In the genomic region with DNA sequence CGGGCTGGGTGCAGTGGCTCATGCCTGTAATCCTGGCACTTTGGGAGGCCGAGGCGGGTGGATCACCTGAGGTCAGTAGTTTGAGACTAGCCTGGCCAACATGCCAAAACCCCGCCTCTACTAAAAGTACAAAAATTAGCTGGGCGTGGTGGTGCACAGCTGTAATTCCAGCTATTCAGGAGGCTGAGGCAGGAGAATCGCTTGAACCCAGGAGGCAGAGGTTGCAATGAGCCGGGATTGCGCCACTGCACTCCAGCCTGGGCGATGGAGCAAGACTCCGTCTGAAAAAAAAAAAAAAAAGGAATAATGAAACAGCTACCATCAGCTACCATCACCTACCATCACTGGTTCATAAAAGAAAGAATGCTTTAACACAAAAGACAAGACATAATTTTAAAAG, we compare ENCODE assay signal across 6 cellular contexts. TPM values are rescaled to one million over a fixed set of nuclear protein-coding genes. Genes with fewer than 3 reads are reported as not detected.
A peak's percentile ranks its signal among the peaks of the same experiment; 100 is the strongest.
DNase-seq lines count a peak whose midpoint lies in the region; TF ChIP-seq lines count a peak whose summit lies in the region.
"Not testable (repeated sequence)": the region's sequence is repeated elsewhere in the genome, so short reads cannot be mapped to it uniquely, and the experiment has no call there.

No MANE protein-coding gene starts in this region.

- H2BK120ac ChIP-seq in trophoblast cell (ENCODE audit: insufficient read depth, low read length, poor library complexity): not testable (repeated sequence)

- not testable (repeated sequence) for DNase-seq in adipocyte (ENCODE audit: low read depth); hepatocyte (ENCODE audit: low spot score); smooth muscle cell (lab: John Stamatoyannopoulos, UW; ENCODE audit: unreplicated experiment)
- peak; percentile 84 to 86 for DNase-seq in trophoblast cell

- not testable (repeated sequence) for H3K36me3 Mint-ChIP-seq in nephron (ENCODE audit: low read depth)

- not testable (repeated sequence) for H4K20me1 ChIP-seq in hepatocyte (ENCODE audit: insufficient read depth, poor library complexity, severe bottlenecking); smooth muscle cell (ENCODE audit: low read depth)

- not testable (repeated sequence) for H3K27me3 ChIP-seq in adipocyte (replicated peaks; ENCODE audit: control insufficient read depth, insufficient read depth, low read length); hepatocyte; trophoblast cell (ENCODE audit: insufficient read depth, low read length); smooth muscle cell (ENCODE audit: low read depth)

- H3K4me1 ChIP-seq in adipocyte (ENCODE audit: control insufficient read depth, insufficient read depth, low read length): peaks cover 38% of the 10 kb centered on the region
- peaks cover 13% of the 10 kb centered on the region for H3K4me1 ChIP-seq in hepatocyte (ENCODE audit: insufficient read depth)
- H3K4me1 ChIP-seq in trophoblast cell (ENCODE audit: control insufficient read depth in 1 of 2, insufficient read depth in 2 of 2, low read length in 2 of 2): not testable (repeated sequence)
- H3K4me1 ChIP-seq in smooth muscle cell (ENCODE audit: low read depth): peaks cover 19% of the 10 kb centered on the region

- H3K9ac ChIP-seq in adipocyte (ENCODE audit: low read length): peak overlapping the region; percentile 35
- not testable (repeated sequence) for H3K9ac ChIP-seq in trophoblast cell (ENCODE audit: low read length); smooth muscle cell (ENCODE audit: low read depth)

- not testable (repeated sequence) for H3K14ac ChIP-seq in trophoblast cell (ENCODE audit: low read length)

- H3K36me3 ChIP-seq in adipocyte (ENCODE audit: control insufficient read depth, insufficient read depth, low read length, severe bottlenecking); hepatocyte (replicated peaks; ENCODE audit: insufficient read depth, low read depth); trophoblast cell (ENCODE audit: control insufficient read depth in 1 of 2, insufficient read depth in 2 of 2, low read length in 2 of 2); smooth muscle cell (ENCODE audit: low read depth): not testable (repeated sequence)

- TF ChIP-seq RAD21 in Ishikawa (IDR thresholded peaks at IDR 0.05; ENCODE audit: low read depth): not testable (repeated sequence)

- H2BK12ac ChIP-seq in trophoblast cell (ENCODE audit: low read length): not testable (repeated sequence)

- peak overlapping the region in 2 of 3 experiments; percentile 78 to 81 for H3K27ac Mint-ChIP-seq in nephron

- H4K91ac ChIP-seq in trophoblast cell (ENCODE audit: low read depth, low read length): not testable (repeated sequence)

- H3K4me3 Mint-ChIP-seq in nephron: not testable (repeated sequence)

- not testable (repeated sequence) for TF ChIP-seq CTCF in hepatocyte (IDR thresholded peaks at IDR 0.05; ENCODE audit: poor library complexity); nephron (IDR thresholded peaks at IDR 0.05; ENCODE audit: unreplicated experiment in 3 of 3); smooth muscle cell (IDR thresholded peaks at IDR 0.05; ENCODE audit: borderline replicate concordance, insufficient read depth, poor library complexity, severe bottlenecking)

- not testable (repeated sequence) for H3K79me2 ChIP-seq in hepatocyte; trophoblast cell (ENCODE audit: control insufficient read depth, insufficient read depth, low read length, poor library complexity); smooth muscle cell (ENCODE audit: low read depth)

- H3K23ac ChIP-seq in trophoblast cell (ENCODE audit: low read length): not testable (repeated sequence)

- H3K9me3 Mint-ChIP-seq in nephron: not testable (repeated sequence)

- peak overlapping the region; percentile 25 for H3K4me2 ChIP-seq in hepatocyte
- not testable (repeated sequence) for H3K4me2 ChIP-seq in trophoblast cell (ENCODE audit: low read length)
- peak overlapping the region; percentile 34 for H3K4me2 ChIP-seq in smooth muscle cell

- peak overlapping the region; percentile 44 for H3K27ac ChIP-seq in hepatocyte
- H3K27ac ChIP-seq in trophoblast cell (ENCODE audit: low read depth, low read length): not testable (repeated sequence)
- H3K27ac ChIP-seq in smooth muscle cell (ENCODE audit: low read depth): peak overlapping the region; percentile 98

- not testable (repeated sequence) for H3K4me3 ChIP-seq in adipocyte (ENCODE audit: low read length); hepatocyte; trophoblast cell (ENCODE audit: low read depth, low read length); smooth muscle cell

- not testable (repeated sequence) for H2BK5ac ChIP-seq in trophoblast cell (ENCODE audit: low read depth, low read length, poor library complexity)

- H4K8ac ChIP-seq in trophoblast cell (ENCODE audit: low read depth, low read length): not testable (repeated sequence)

- H4K12ac ChIP-seq in trophoblast cell (ENCODE audit: low read depth, low read length): not testable (repeated sequence)

- H3K4me1 Mint-ChIP-seq in nephron: peaks cover 51% of the 10 kb centered on the region

- not testable (repeated sequence) for H2AK5ac ChIP-seq in trophoblast cell (ENCODE audit: low read length)

- WGBS in hepatocyte (ENCODE audit: low lambda C conversion rate, missing lambda C conversion rate): 87% methylated on average over 10 of the region's 10 CpGs
- no CpG with 5 or more reads among the region's 10 CpGs for WGBS in trophoblast cell (ENCODE audit: extremely low coverage, insufficient coverage, insufficient read length)
- WGBS in smooth muscle cell (ENCODE audit: low lambda C conversion rate): 83% methylated on average over 10 of the region's 10 CpGs

- not testable (repeated sequence) for H3K79me1 ChIP-seq in trophoblast cell (ENCODE audit: low read length)

- not testable (repeated sequence) for H3K18ac ChIP-seq in trophoblast cell (ENCODE audit: low read length)

- not testable (repeated sequence) for TF ChIP-seq EP300 in Ishikawa (IDR thresholded peaks at IDR 0.05; ENCODE audit: borderline replicate concordance)

- not testable (repeated sequence) for H2AFZ ChIP-seq in hepatocyte; trophoblast cell (ENCODE audit: insufficient read depth, low read length, poor library complexity); smooth muscle cell (ENCODE audit: low read depth)

- peaks cover 21% of the 10 kb centered on the region for H3F3A ChIP-seq in smooth muscle cell (ENCODE audit: low read depth)

- H3K9me2 ChIP-seq in hepatocyte (replicated peaks; ENCODE audit: insufficient read depth): not testable (repeated sequence)

- H3K9me3 ChIP-seq in adipocyte (ENCODE audit: control insufficient read depth, low read length); hepatocyte (ENCODE audit: low read depth); trophoblast cell (ENCODE audit: insufficient read depth, low read depth, low read length); smooth muscle cell (replicated peaks; ENCODE audit: low read depth): not testable (repeated sequence)

- H3K4ac ChIP-seq in trophoblast cell (ENCODE audit: low read depth, low read length): not testable (repeated sequence)

- not testable (repeated sequence) for H3K27me3 Mint-ChIP-seq in nephron (ENCODE audit: low read depth)

TF ChIP-seq in Ishikawa, 13 proteins besides CTCF, POLR2A, EP300 and RAD21:
- peak; percentile 53 for TF ChIP-seq CEBPB (IDR thresholded peaks at IDR 0.05)

RNA-seq across cellular contexts. Expression of a gene that starts 25.9 kb away (rescaled TPM):
- total RNA-seq in hepatocyte: 134 and 137 TPM in 2 replicates
- 175 and 183 TPM in 2 replicates for polyA plus RNA-seq in hepatocyte
- polyA plus RNA-seq in trophoblast cell (2013): 550 and 590 TPM in 2 replicates
- total RNA-seq in smooth muscle cell: 194 and 196 TPM in 2 replicates
- polyA plus RNA-seq in smooth muscle cell: 292 and 304 TPM in 2 replicates
